ENCODE assay signal across 2 cellular contexts in the genomic region with DNA sequence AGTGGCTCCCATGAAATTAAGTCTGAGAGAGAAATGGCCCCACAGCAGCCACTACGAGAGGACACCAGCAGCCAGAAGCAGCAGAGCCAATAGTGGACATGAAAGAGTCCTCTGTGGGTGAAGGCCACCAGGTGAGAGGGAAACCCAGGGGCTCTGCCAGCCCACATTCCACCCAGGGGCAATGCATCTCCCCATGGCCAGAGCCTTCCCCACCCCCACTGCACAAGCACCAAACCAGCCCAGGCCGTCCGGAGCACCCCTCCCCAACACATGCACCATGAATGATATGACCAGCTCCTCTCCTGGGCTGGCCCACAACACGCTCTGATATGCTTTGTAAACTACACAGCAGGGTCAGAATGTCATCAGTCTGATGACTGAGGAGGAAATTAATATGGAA.
TF ChIP-seq lines count a peak whose summit lies in the region.

No MANE protein-coding gene starts in this region.

TF ChIP-seq in GM23338, 12 proteins besides CTCF, POLR2A, EP300 and RAD21 (continued from another document):
- TF ChIP-seq ZNF462 (CRISPR knock-in tag; IDR thresholded peaks at IDR 0.05) (no peak), REST (IDR thresholded peaks at IDR 0.05; ENCODE audit: unreplicated experiment) (no peak), POLR2AphosphoS5 (IDR thresholded peaks at IDR 0.05; ENCODE audit: low read depth) (no peak)

TF ChIP-seq in WTC11, 78 proteins besides CTCF, POLR2A, EP300 and RAD21 (continued from another document):
- TF ChIP-seq ZSCAN18 (CRISPR knock-in tag; IDR thresholded peaks at IDR 0.05) (no peak), PREB (CRISPR knock-in tag; IDR thresholded peaks at IDR 0.05; ENCODE audit: borderline replicate concordance) (no peak)
- TF ChIP-seq, protein P1, sequence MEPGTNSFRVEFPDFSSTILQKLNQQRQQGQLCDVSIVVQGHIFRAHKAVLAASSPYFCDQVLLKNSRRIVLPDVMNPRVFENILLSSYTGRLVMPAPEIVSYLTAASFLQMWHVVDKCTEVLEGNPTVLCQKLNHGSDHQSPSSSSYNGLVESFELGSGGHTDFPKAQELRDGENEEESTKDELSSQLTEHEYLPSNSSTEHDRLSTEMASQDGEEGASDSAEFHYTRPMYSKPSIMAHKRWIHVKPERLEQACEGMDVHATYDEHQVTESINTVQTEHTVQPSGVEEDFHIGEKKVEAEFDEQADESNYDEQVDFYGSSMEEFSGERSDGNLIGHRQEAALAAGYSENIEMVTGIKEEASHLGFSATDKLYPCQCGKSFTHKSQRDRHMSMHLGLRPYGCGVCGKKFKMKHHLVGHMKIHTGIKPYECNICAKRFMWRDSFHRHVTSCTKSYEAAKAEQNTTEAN (CRISPR knock-in tag; IDR thresholded peaks at IDR 0.05): no peak
